In genomic region chr6:25709761-25710160, GRCh38 we compare ENCODE assay signal across 31 cellular contexts. TPM values are rescaled to one million over a fixed set of nuclear protein-coding genes. Genes with fewer than 3 reads are reported as not detected.
"Had no signal": no experiment of that assay in that cellular context is flagged by ENCODE, and none has a peak within 500 bp of the region (broad histone marks: within the 10 kb centered on the region; RNA-seq: fewer than 3 reads in every experiment).

No MANE protein-coding gene starts in this region.

- H3K4me1 Mint-ChIP-seq: activated CD4-positive, alpha-beta T cell treated with anti-CD3 and anti-CD28 coated beads, Interleukin-2, amount 10 ng/mL, durations not matched to agents 7 days and 5 days; activated naive CD4-positive, alpha-beta T cell treated with anti-CD3 and anti-CD28 coated beads, Interleukin-2, amount 50 U/mL, for 24 hours; central memory CD8-positive, alpha-beta T cell had no signal

- H3K27ac Mint-ChIP-seq: activated CD4-positive, alpha-beta T cell treated with anti-CD3 and anti-CD28 coated beads, Interleukin-2, amount 10 ng/mL, durations not matched to agents 7 days and 5 days; activated CD8-positive, alpha-beta T cell treated with anti-CD3 and anti-CD28 coated beads, Interleukin-2, amount 10 ng/mL, durations not matched to agents 7 days and 5 days; activated naive CD4-positive, alpha-beta T cell treated with anti-CD3 and anti-CD28 coated beads, Interleukin-2, amount 50 U/mL, for 24 hours; activated naive CD8-positive, alpha-beta T cell treated with anti-CD3 and anti-CD28 coated beads, Interleukin-2, amount 10 ng/mL, durations not matched to agents 7 days and 5 days; activated T-cell treated with anti-CD3 and anti-CD28 coated beads, Interleukin-2, amount 50 U/mL, for 24 hours; activated T-helper 2 cell treated with anti-CD3 and anti-CD28 coated beads, Interferon-gamma antibody, Interleukin-2, Interleukin-4, amounts not matched to agents 10 μg/mL and 5 μg/mL and 100 μg/mL, durations not matched to agents 14 hours and 24 hours and 36 hours had no signal

- DNase-seq: activated CD4-positive, alpha-beta T cell treated with anti-CD3 and anti-CD28 coated beads for 1 hour; activated CD4-positive, alpha-beta T cell treated with anti-CD3 and anti-CD28 coated beads, Interleukin-2, amount 10 ng/mL, durations not matched to agents 7 days and 5 days; activated CD4-positive, alpha-beta T cell treated with anti-CD3 and anti-CD28 coated beads, Interleukin-2, amount 50 U/mL, for 48 hours; activated CD4-positive, CD25-positive, alpha-beta regulatory T cell; activated CD8-positive, alpha-beta T cell treated with anti-CD3 and anti-CD28 coated beads, Interleukin-2, amount 10 ng/mL, durations not matched to agents 7 days and 5 days; activated gamma-delta T cell; activated naive CD4-positive, alpha-beta T cell treated with Interleukin-2 at 50 U/mL for 16 hours; activated naive CD8-positive, alpha-beta T cell treated with anti-CD3 and anti-CD28 coated beads, Interleukin-2, amount 10 ng/mL, durations not matched to agents 7 days and 5 days; activated T-cell treated with anti-CD3 and anti-CD28 coated beads, Interleukin-2, amount 50 U/mL, for 24 hours; amygdala; MM.1S; MV-4-11; NCI-H1092; NCI-H1436 treated with DMSO at 0.1 percent for 48 hours; NCI-H1694 treated with DMSO at 0.1 percent for 48 hours; NCI-H2029; NCI-H345; NCI-H524 treated with DMSO at 0.1 percent for 48 hours; Right ventricle myocardium superior; T-helper 1 cell; T-helper 2 cell; T-helper 9 cell had no signal

- H3K4me1 ChIP-seq: ascending aorta had no signal

- H3K36me3 ChIP-seq: ascending aorta, cardiac muscle cell had no signal

- ATAC-seq: activated CD8-positive, alpha-beta T cell treated with anti-CD3 and anti-CD28 coated beads, Interleukin-2, amount 10 ng/mL, durations not matched to agents 7 days and 5 days had no signal

- H3K9me3 ChIP-seq: ascending aorta had no signal

- H3K9me3 Mint-ChIP-seq: activated CD4-positive, alpha-beta T cell treated with anti-CD3 and anti-CD28 coated beads, Interleukin-2, amount 10 ng/mL, durations not matched to agents 7 days and 5 days; activated naive CD4-positive, alpha-beta T cell treated with anti-CD3 and anti-CD28 coated beads, Interleukin-2, amount 50 U/mL, for 24 hours; activated naive CD8-positive, alpha-beta T cell treated with anti-CD3 and anti-CD28 coated beads, Interleukin-2, amount 10 ng/mL, durations not matched to agents 7 days and 5 days; activated T-cell treated with anti-CD3 and anti-CD28 coated beads, Interleukin-2, amount 50 U/mL, for 24 hours; activated T-helper 2 cell treated with anti-CD3 and anti-CD28 coated beads, Interferon-gamma antibody, Interleukin-2, Interleukin-4, amounts not matched to agents 10 μg/mL and 5 μg/mL and 100 μg/mL, durations not matched to agents 14 hours and 24 hours and 36 hours; central memory CD8-positive, alpha-beta T cell had no signal

- H3K4me3 ChIP-seq: ascending aorta, cardiac muscle cell had no signal

- H3K27ac ChIP-seq: ascending aorta, cardiac muscle cell, VCaP had no signal

- H3K27me3 ChIP-seq: ascending aorta, cardiac muscle cell had no signal

- H3K4me3 Mint-ChIP-seq: activated CD4-positive, alpha-beta T cell treated with anti-CD3 and anti-CD28 coated beads, Interleukin-2, amount 10 ng/mL, durations not matched to agents 7 days and 5 days; activated CD8-positive, alpha-beta T cell treated with anti-CD3 and anti-CD28 coated beads, Interleukin-2, amount 10 ng/mL, durations not matched to agents 7 days and 5 days; activated naive CD4-positive, alpha-beta T cell treated with anti-CD3 and anti-CD28 coated beads, Interleukin-2, amount 50 U/mL, for 24 hours; activated naive CD8-positive, alpha-beta T cell treated with anti-CD3 and anti-CD28 coated beads, Interleukin-2, amount 10 ng/mL, durations not matched to agents 7 days and 5 days; activated T-cell treated with anti-CD3 and anti-CD28 coated beads, Interleukin-2, amount 50 U/mL, for 24 hours; central memory CD8-positive, alpha-beta T cell had no signal

- H3K36me3 Mint-ChIP-seq: activated naive CD4-positive, alpha-beta T cell treated with anti-CD3 and anti-CD28 coated beads, Interleukin-2, amount 50 U/mL, for 24 hours; activated naive CD8-positive, alpha-beta T cell treated with anti-CD3 and anti-CD28 coated beads, Interleukin-2, amount 10 ng/mL, durations not matched to agents 7 days and 5 days had no signal

RNA-seq across cellular contexts. Expression of gene SLC17A4, which starts 44.8 kb away (rescaled TPM):
- total RNA-seq: activated CD4-positive, alpha-beta T cell treated with anti-CD3 and anti-CD28 coated beads, Interleukin-2, amount 10 ng/mL, durations not matched to agents 7 days and 5 days; activated CD8-positive, alpha-beta T cell treated with anti-CD3 and anti-CD28 coated beads, Interleukin-2, amount 10 ng/mL, durations not matched to agents 7 days and 5 days; activated naive CD8-positive, alpha-beta T cell treated with anti-CD3 and anti-CD28 coated beads, Interleukin-2, amount 10 ng/mL, durations not matched to agents 7 days and 5 days; activated T-helper 2 cell treated with anti-CD3 and anti-CD28 coated beads, Interferon-gamma antibody, Interleukin-2, Interleukin-4, amounts not matched to agents 10 μg/mL and 5 μg/mL and 100 μg/mL, durations not matched to agents 14 hours and 24 hours and 36 hours; ascending aorta; cardiac muscle cell; chondrocyte; LHCN-M2; NCI-H460; Right ventricle myocardium superior had no signal
- polyA plus RNA-seq: cardiac muscle cell had no signal

RNA-seq across cellular contexts. Expression of gene SCGN, which starts 57.7 kb away (rescaled TPM):
- total RNA-seq: activated CD4-positive, alpha-beta T cell treated with anti-CD3 and anti-CD28 coated beads, Interleukin-2, amount 10 ng/mL, durations not matched to agents 7 days and 5 days; activated CD8-positive, alpha-beta T cell treated with anti-CD3 and anti-CD28 coated beads, Interleukin-2, amount 10 ng/mL, durations not matched to agents 7 days and 5 days; activated naive CD8-positive, alpha-beta T cell treated with anti-CD3 and anti-CD28 coated beads, Interleukin-2, amount 10 ng/mL, durations not matched to agents 7 days and 5 days; activated T-helper 2 cell treated with anti-CD3 and anti-CD28 coated beads, Interferon-gamma antibody, Interleukin-2, Interleukin-4, amounts not matched to agents 10 μg/mL and 5 μg/mL and 100 μg/mL, durations not matched to agents 14 hours and 24 hours and 36 hours; ascending aorta; cardiac muscle cell; chondrocyte; NCI-H460 had no signal
- polyA plus RNA-seq: cardiac muscle cell had no signal
